18 cellular contexts compared by ENCODE assay signal in genomic region chr13:46012404-46012803, GRCh38.
"Had no signal": no experiment of that assay in that cellular context is flagged by ENCODE, and none has a peak within 500 bp of the region (broad histone marks: within the 10 kb centered on the region; RNA-seq: fewer than 3 reads in every experiment).

No MANE protein-coding gene starts in this region.

- DNase-seq: activated CD4-positive, alpha-beta memory T cell treated with anti-CD3 and anti-CD28 coated beads, Interleukin-2, amount 10 ng/mL, durations not matched to agents 7 days and 5 days; activated CD4-positive, alpha-beta T cell treated with anti-CD3 and anti-CD28 coated beads for 48 hours; activated CD8-positive, alpha-beta memory T cell treated with anti-CD3 and anti-CD28 coated beads, Interleukin-2, amount 10 ng/mL, durations not matched to agents 7 days and 5 days; activated effector memory CD4-positive, alpha-beta T cell treated with anti-CD3 and anti-CD28 coated beads, Interleukin-2, amount 50 U/mL, for 16 hours; activated naive CD8-positive, alpha-beta T cell treated with anti-CD3 and anti-CD28 coated beads, Interleukin-2, amount 10 ng/mL, durations not matched to agents 7 days and 5 days; activated T-cell treated with anti-CD3 and anti-CD28 coated beads, Interleukin-2, amount 50 U/mL, for 1 hour; body of pancreas; central memory CD4-positive, alpha-beta T cell; dorsolateral prefrontal cortex; erythroblast; hypothalamus; islet precursor cell; lower lobe of right lung; stimulated activated naive CD4-positive, alpha-beta T cell; WERI-Rb-1 had no signal

- ATAC-seq: activated CD8-positive, alpha-beta memory T cell treated with anti-CD3 and anti-CD28 coated beads, Interleukin-2, amount 10 ng/mL, durations not matched to agents 7 days and 5 days; body of pancreas; lower lobe of right lung; natural killer cell treated with Interleukin-12 subunit alpha and Interleukin-12 subunit beta and Interleukin-15 and Interleukin-18, amount 100 ng/mL, for 72 hours had no signal

- H3K27me3 Mint-ChIP-seq: activated CD4-positive, alpha-beta memory T cell treated with anti-CD3 and anti-CD28 coated beads, Interleukin-2, amount 10 ng/mL, durations not matched to agents 7 days and 5 days; activated CD8-positive, alpha-beta memory T cell treated with anti-CD3 and anti-CD28 coated beads, Interleukin-2, amount 10 ng/mL, durations not matched to agents 7 days and 5 days; activated naive CD8-positive, alpha-beta T cell treated with anti-CD3 and anti-CD28 coated beads, Interleukin-2, amount 10 ng/mL, durations not matched to agents 7 days and 5 days; natural killer cell treated with Interleukin-12 subunit alpha and Interleukin-12 subunit beta and Interleukin-15 and Interleukin-18, amount 100 ng/mL, for 72 hours had no signal

- H3K4me3 Mint-ChIP-seq: activated CD4-positive, alpha-beta memory T cell treated with anti-CD3 and anti-CD28 coated beads, Interleukin-2, amount 10 ng/mL, durations not matched to agents 7 days and 5 days; activated CD8-positive, alpha-beta memory T cell treated with anti-CD3 and anti-CD28 coated beads, Interleukin-2, amount 10 ng/mL, durations not matched to agents 7 days and 5 days; activated naive CD8-positive, alpha-beta T cell treated with anti-CD3 and anti-CD28 coated beads, Interleukin-2, amount 10 ng/mL, durations not matched to agents 7 days and 5 days; natural killer cell treated with Interleukin-12 subunit alpha and Interleukin-12 subunit beta and Interleukin-15 and Interleukin-18, amount 100 ng/mL, for 72 hours had no signal

- H3K9me3 Mint-ChIP-seq: activated CD4-positive, alpha-beta memory T cell treated with anti-CD3 and anti-CD28 coated beads, Interleukin-2, amount 10 ng/mL, durations not matched to agents 7 days and 5 days; activated naive CD8-positive, alpha-beta T cell treated with anti-CD3 and anti-CD28 coated beads, Interleukin-2, amount 10 ng/mL, durations not matched to agents 7 days and 5 days; natural killer cell treated with Interleukin-12 subunit alpha and Interleukin-12 subunit beta and Interleukin-15 and Interleukin-18, amount 100 ng/mL, for 72 hours had no signal

- H3K27me3 ChIP-seq: body of pancreas, dorsolateral prefrontal cortex, neutrophil, tibial nerve had no signal

- H3K4me1 Mint-ChIP-seq: activated naive CD8-positive, alpha-beta T cell treated with anti-CD3 and anti-CD28 coated beads, Interleukin-2, amount 10 ng/mL, durations not matched to agents 7 days and 5 days had no signal

- H3K4me1 ChIP-seq: body of pancreas, lower lobe of right lung, tibial nerve had no signal

- H3K27ac ChIP-seq: body of pancreas, dorsolateral prefrontal cortex, lower lobe of right lung, neutrophil, tibial nerve, WERI-Rb-1 had no signal

- H3K27ac Mint-ChIP-seq: activated CD4-positive, alpha-beta memory T cell treated with anti-CD3 and anti-CD28 coated beads, Interleukin-2, amount 10 ng/mL, durations not matched to agents 7 days and 5 days; activated CD8-positive, alpha-beta memory T cell treated with anti-CD3 and anti-CD28 coated beads, Interleukin-2, amount 10 ng/mL, durations not matched to agents 7 days and 5 days; activated naive CD8-positive, alpha-beta T cell treated with anti-CD3 and anti-CD28 coated beads, Interleukin-2, amount 10 ng/mL, durations not matched to agents 7 days and 5 days; natural killer cell treated with Interleukin-12 subunit alpha and Interleukin-12 subunit beta and Interleukin-15 and Interleukin-18, amount 100 ng/mL, for 72 hours had no signal
